10 cellular contexts compared by ENCODE assay signal in genomic region chr14:22653012-22653621, GRCh38. TPM values are rescaled to one million over a fixed set of nuclear protein-coding genes. Genes with fewer than 3 reads are reported as not detected.
DNase-seq lines count a peak whose midpoint lies in the region; ATAC-seq and TF ChIP-seq lines count a peak whose summit lies in the region.
"Had no signal": no experiment of that assay in that cellular context is flagged by ENCODE, and none has a peak within 500 bp of the region (broad histone marks: within the 10 kb centered on the region; RNA-seq: fewer than 3 reads in every experiment).

No MANE protein-coding gene starts in this region.

- intact Hi-C loops in PC-9 (cut with micrococcal nuclease; ENCODE audit: unreplicated experiment): loop anchor here (1.0 to 10.0 kb wide), 4 partner anchors 62 to 200 kb away; partner anchors contain the start of gene OXA1L
- intact Hi-C loops in prostate gland (cut with DNase I): loop anchor here (5.0 to 10.0 kb wide), 3 partner anchors 81 to 266 kb away; partner anchors contain the start of gene MRPL52

- no peaks in the 10 kb centered on the region for H3K27me3 Mint-ChIP-seq in activated T-helper 17 cell treated with anti-CD3 and anti-CD28 coated beads, Interleukin-2, amount 50 U/mL, for 72 hours

- H3K36me3 ChIP-seq in PC-9 (ENCODE audit: low read depth) (no peaks in the 10 kb centered on the region), gastroesophageal sphincter (no peaks in the 10 kb centered on the region), prostate gland (no peaks in the 10 kb centered on the region)
- H3K36me3 ChIP-seq: BLaER1 treated with 17β-estradiol and CSF1 and Interleukin-3, amounts not matched to agents 10 nM and 100 nM had no signal

- H2AFZ ChIP-seq in PC-9: peak overlapping the region; percentile 71

- TF ChIP-seq CTCF in PC-9 (conservative IDR thresholded peaks at IDR 0.05) (peak; percentile 77), gastroesophageal sphincter (IDR thresholded peaks at IDR 0.05) (peak; percentile 52 to 87 (median 78)), prostate gland (IDR thresholded peaks at IDR 0.05) (peak; percentile 47 to 81 (median 76))

- ATAC-seq in activated T-helper 17 cell treated with anti-CD3 and anti-CD28 coated beads, Interleukin-2, amount 50 U/mL, for 72 hours (replicated peaks): peak; percentile 86
- ATAC-seq in gastroesophageal sphincter (peak; percentile 85), HG02981 (IDR thresholded peaks at IDR 0.05; ENCODE audit: unreplicated experiment) (no peak)

- no peaks in the 10 kb centered on the region for H3K36me3 Mint-ChIP-seq in activated T-helper 17 cell treated with anti-CD3 and anti-CD28 coated beads, Interleukin-2, amount 50 U/mL, for 72 hours (ENCODE audit: low read depth)

- H3K4me3 Mint-ChIP-seq in activated T-helper 17 cell treated with anti-CD3 and anti-CD28 coated beads, Interleukin-2, amount 50 U/mL, for 72 hours: no peak overlapping the region

- H3K4me2 ChIP-seq in PC-9: peak overlapping the region; percentile 33; the same call in 1 of the 2 replicates
- H3K4me2 ChIP-seq: BLaER1 treated with 17β-estradiol and CSF1 and Interleukin-3, amounts not matched to agents 10 nM and 100 nM had no signal

- H3K4me1 Mint-ChIP-seq in activated T-helper 17 cell treated with anti-CD3 and anti-CD28 coated beads, Interleukin-2, amount 50 U/mL, for 72 hours: no peaks in the 10 kb centered on the region

- no TSS peak for BruUV-seq in PC-9 (replicated peaks; lab: Mats Ljungman, UMichigan)

- H3K27ac ChIP-seq in PC-9 (no peak overlapping the region), gastroesophageal sphincter (no peak overlapping the region), prostate gland (no peak overlapping the region)
- H3K27ac ChIP-seq: BLaER1 treated with 17β-estradiol and CSF1 and Interleukin-3, amounts not matched to agents 10 nM and 100 nM had no signal

- CTCF ChIA-PET in PC-9 (lab: Charles Lee): interaction anchor here (0.6 to 1.5 kb wide), 8 partner anchors 60 to 263 kb away, joined by 3 to 10 read pairs (median 4); partner anchors contain the start of genes DAD1 and OXA1L

- H3K79me2 ChIP-seq in PC-9 (ENCODE audit: low read depth): no peaks in the 10 kb centered on the region

- POLR2A ChIA-PET in PC-9 (lab: Charles Lee; ENCODE audit: unreplicated experiment): interaction anchor here (0.5 to 1.0 kb wide), 3 partner anchors 64 to 209 kb away, joined by 3 to 6 read pairs (median 5); partner anchors contain the start of gene DAD1

- peaks cover 36% of the 10 kb centered on the region for H3K4me1 ChIP-seq in PC-9 (replicated peaks; ENCODE audit: insufficient read depth)
- H3K4me1 ChIP-seq in gastroesophageal sphincter: no peaks in the 10 kb centered on the region
- H3K4me1 ChIP-seq in prostate gland (replicated peaks): no peaks in the 10 kb centered on the region

- DNase-seq in NCI-H1436 (lab: John Stamatoyannopoulos, UW) (peak; percentile 25), NCI-H1436 treated with DMSO at 0.1 percent for 48 hours (lab: John Stamatoyannopoulos, UW) (no peak), PC-9 (peak; percentile 62 to 68), prostate gland (ENCODE audit: low spot score) (peak; percentile 59)

- no peaks in the 10 kb centered on the region for H3K27me3 ChIP-seq in PC-9 (ENCODE audit: insufficient read depth, low read depth)
- H3K27me3 ChIP-seq in gastroesophageal sphincter: no peaks in the 10 kb centered on the region
- no peaks in the 10 kb centered on the region for H3K27me3 ChIP-seq in prostate gland (replicated peaks; ENCODE audit: insufficient read depth)
- H3K27me3 ChIP-seq: BLaER1 treated with 17β-estradiol and CSF1 and Interleukin-3, amounts not matched to agents 10 nM and 100 nM had no signal

- TF ChIP-seq EP300 in Ishikawa (IDR thresholded peaks at IDR 0.05; ENCODE audit: borderline replicate concordance) (no peak), gastroesophageal sphincter (IDR thresholded peaks at IDR 0.05) (no peak)

- H3K9me3 ChIP-seq in PC-9 (ENCODE audit: insufficient read depth, low read depth) (no peaks in the 10 kb centered on the region), gastroesophageal sphincter (no peaks in the 10 kb centered on the region), prostate gland (no peaks in the 10 kb centered on the region)
- H3K9me3 ChIP-seq: BLaER1 treated with 17β-estradiol and CSF1 and Interleukin-3, amounts not matched to agents 10 nM and 100 nM had no signal

- H3K4me3 ChIP-seq in PC-9 (no peak overlapping the region), gastroesophageal sphincter (no peak overlapping the region), prostate gland (no peak overlapping the region)
- H3K4me3 ChIP-seq: BLaER1 treated with 17β-estradiol and CSF1 and Interleukin-3, amounts not matched to agents 10 nM and 100 nM had no signal

- H3K27ac Mint-ChIP-seq in activated T-helper 17 cell treated with anti-CD3 and anti-CD28 coated beads, Interleukin-2, amount 50 U/mL, for 72 hours: no peak overlapping the region

- H3K9me2 ChIP-seq in PC-9 (ENCODE audit: insufficient read depth): no peaks in the 10 kb centered on the region

- TF ChIP-seq RAD21 in Ishikawa (IDR thresholded peaks at IDR 0.05; ENCODE audit: low read depth): peak; percentile 93

- 6 to 17% methylated on average over 2 to 4 of the region's 4 CpGs for WGBS in gastroesophageal sphincter (ENCODE audit: low coverage in 1 of 2), 2 donors
- WGBS in prostate gland: 2% methylated on average over 4 of the region's 4 CpGs

- H3K9me3 Mint-ChIP-seq in activated T-helper 17 cell treated with anti-CD3 and anti-CD28 coated beads, Interleukin-2, amount 50 U/mL, for 72 hours: no peaks in the 10 kb centered on the region

- no peaks in the 10 kb centered on the region for H4K20me1 ChIP-seq in PC-9 (ENCODE audit: insufficient read depth)
- H4K20me1 ChIP-seq: BLaER1 treated with 17β-estradiol and CSF1 and Interleukin-3, amounts not matched to agents 10 nM and 100 nM had no signal

- peaks cover 19% of the 10 kb centered on the region for H3F3A ChIP-seq in PC-9 (ENCODE audit: insufficient read depth, low read depth)

- TF ChIP-seq POLR2A in gastroesophageal sphincter (IDR thresholded peaks at IDR 0.05): no peak
- no peak for TF ChIP-seq POLR2A in prostate gland (IDR thresholded peaks at IDR 0.05)

TF ChIP-seq in Ishikawa, 13 proteins besides CTCF, POLR2A, EP300 and RAD21:
- TF ChIP-seq REST (IDR thresholded peaks at IDR 0.05; ENCODE audit: low read depth) (no peak), EGR1 (IDR thresholded peaks at IDR 0.05) (no peak), YY1 (IDR thresholded peaks at IDR 0.05; ENCODE audit: low read depth) (no peak), NFIC (IDR thresholded peaks at IDR 0.05) (no peak), USF1 (IDR thresholded peaks at IDR 0.05) (no peak), ZBTB7A (IDR thresholded peaks at IDR 0.05; ENCODE audit: low read depth) (no peak), TEAD4 (IDR thresholded peaks at IDR 0.05) (no peak), TAF1 (IDR thresholded peaks at IDR 0.05; ENCODE audit: low read depth) (no peak), MAX (IDR thresholded peaks at IDR 0.05) (no peak), FOXM1 (IDR thresholded peaks at IDR 0.05; ENCODE audit: borderline replicate concordance, low read depth) (no peak), CEBPB (IDR thresholded peaks at IDR 0.05) (no peak), TCF12 (IDR thresholded peaks at IDR 0.05; ENCODE audit: low read depth) (no peak), CREB1 (IDR thresholded peaks at IDR 0.05; ENCODE audit: low read depth) (no peak)

RNA-seq across cellular contexts. Expression of gene OR6J1, which starts 9.0 kb away (rescaled TPM):
- total RNA-seq in PC-9 (2021) (0.11 TPM in 1 of 2 replicates, not detected in the other), gastroesophageal sphincter (under 1 TPM in 1 of 4 donors, not detected in 3; 0.12 TPM), prostate gland (not detected)
- total RNA-seq in activated T-helper 17 cell treated with anti-CD3 and anti-CD28 coated beads, Interleukin-2, amount 50 U/mL, for 72 hours: not detected
- total RNA-seq: glomerular endothelial cell had no signal

RNA-seq across cellular contexts. Expression of gene ABHD4, which starts 55.0 kb away (rescaled TPM):
- total RNA-seq in PC-9 (2021) (62.1 and 83.2 TPM in 2 replicates), gastroesophageal sphincter (10 to 100 TPM; 23.8 to 42.0 (median 31.0) TPM), prostate gland (100 to 1,000 TPM in 1 of 2 donors, 10 to 100 TPM in 1; 25.9 to 116 TPM)
- 10 to 100 TPM; 11.2 to 31.0 TPM for total RNA-seq in activated T-helper 17 cell treated with anti-CD3 and anti-CD28 coated beads, Interleukin-2, amount 50 U/mL, for 72 hours
